In the genomic region with DNA sequence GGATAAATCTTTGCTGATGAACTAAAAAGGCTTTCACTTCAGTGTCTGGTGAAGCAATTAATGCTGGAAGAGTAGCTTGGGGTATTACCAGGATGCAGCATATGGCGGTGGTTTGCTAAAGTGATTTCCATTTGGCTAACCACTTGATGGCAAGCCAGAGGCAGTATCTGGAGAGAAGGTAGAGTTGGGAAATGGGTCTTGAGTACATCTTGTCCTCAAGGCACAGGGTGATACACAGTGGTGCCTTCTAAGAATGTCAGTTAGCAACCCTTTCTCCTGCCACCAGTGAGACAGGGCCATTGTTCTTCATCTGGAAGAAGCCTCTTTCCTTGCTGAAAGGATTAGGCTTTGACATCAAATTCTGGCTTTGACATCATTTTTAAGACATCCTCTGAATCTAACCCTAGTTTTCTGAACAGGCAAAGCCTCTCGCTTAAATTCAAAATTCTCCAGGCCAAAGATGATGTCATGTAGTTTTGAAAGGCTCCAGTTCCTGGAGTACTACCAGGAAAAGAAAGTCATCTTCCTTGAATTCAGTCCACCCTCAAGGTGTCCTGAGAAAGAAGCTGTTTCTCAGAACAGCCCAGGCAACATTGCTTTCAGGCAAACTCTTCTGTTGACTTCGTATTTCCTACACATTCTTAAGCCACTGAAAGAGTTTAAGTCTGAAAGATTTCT, we compare ENCODE assay signal across 1 cellular context.
TF ChIP-seq lines count a peak whose summit lies in the region.

No MANE protein-coding gene starts in this region.

TF ChIP-seq in SK-N-SH treated with all-trans-retinoic acid at 6 μM for 48 hours, 23 proteins besides CTCF, POLR2A, EP300 and RAD21 (continued from another document):
- TF ChIP-seq RARB (CRISPR knock-in tag; IDR thresholded peaks at IDR 0.05), result no peak
